In the genomic region with DNA sequence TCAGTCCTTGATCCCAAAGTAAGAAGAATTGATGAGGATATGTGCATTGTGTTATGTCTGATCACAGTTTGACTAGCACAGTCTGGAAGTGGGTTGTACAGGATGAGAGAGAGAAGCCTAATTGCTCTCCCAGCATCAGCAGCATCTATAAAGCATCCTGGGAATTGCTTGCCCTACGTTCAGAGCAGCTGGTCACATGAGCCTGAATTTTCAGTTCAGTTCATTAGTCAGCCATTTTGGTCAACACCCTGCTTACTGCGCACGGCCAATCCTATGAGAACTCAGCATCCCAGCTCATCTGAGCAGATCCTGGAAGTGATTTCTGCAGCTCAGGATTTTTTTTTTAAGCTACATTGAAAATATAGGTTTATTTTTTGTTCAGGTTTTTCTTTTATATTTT, we compare ENCODE assay signal across 8 cellular contexts. TPM values are rescaled to one million over a fixed set of nuclear protein-coding genes. Genes with fewer than 3 reads are reported as not detected.
DNase-seq lines count a peak whose midpoint lies in the region; ATAC-seq and TF ChIP-seq lines count a peak whose summit lies in the region.

Gene RUFY3, plus strand, starts transcription at position 218 of the 400 bp plus-strand sequence. CDS start 610 bp downstream, outside the sequence.

- peak within 1 kb of the TSS; percentile 94 for H3K9ac ChIP-seq in endocrine pancreas (ENCODE audit: control insufficient read depth, insufficient read depth, low read length)

- DNase-seq in AG08396 (ENCODE audit: low spot score): peak; percentile 83
- no peak for DNase-seq in HT-29 (ENCODE audit: low spot score)
- no peak for DNase-seq in RWPE2 (ENCODE audit: low spot score)
- peak; percentile 91 for DNase-seq in midbrain (lab: John Stamatoyannopoulos, UW)
- peak; percentile 20 to 61 for DNase-seq in tibial nerve (ENCODE audit: low spot score in 2 of 2)

- H3K27ac ChIP-seq in RWPE2 (ENCODE audit: poor library complexity, severe bottlenecking) (no peak within 1 kb of the TSS), tibial nerve (peak within 1 kb of the TSS; percentile 13 to 83 (median 64))

- H3K36me3 ChIP-seq in RWPE2 (ENCODE audit: low read depth) (0 out of 2 replicates have a peak, but pooled peaks cover 4% of the 10 kb centered on the region), endocrine pancreas (ENCODE audit: control insufficient read depth, insufficient read depth, low read length) (peaks cover 2% of the 10 kb centered on the region), tibial nerve (peaks cover 0 to 5% (median 0%) of the 10 kb centered on the region in 3 donors)

- ATAC-seq in RWPE2 (ENCODE audit: low read depth) (peak; percentile 87), GM18517 (IDR thresholded peaks at IDR 0.05; ENCODE audit: unreplicated experiment) (no peak), HG02588 (IDR thresholded peaks at IDR 0.05; ENCODE audit: unreplicated experiment) (no peak)

- TF ChIP-seq CTCF in RWPE2 (IDR thresholded peaks at IDR 0.05; ENCODE audit: poor library complexity, severe bottlenecking) (no peak), tibial nerve (IDR thresholded peaks at IDR 0.05) (no peak)

- H3K27me3 ChIP-seq in RWPE2 (ENCODE audit: insufficient read depth, poor library complexity, severe bottlenecking): no peaks in the 10 kb centered on the region
- no peaks in the 10 kb centered on the region for H3K27me3 ChIP-seq in endocrine pancreas (ENCODE audit: control insufficient read depth, insufficient read depth, low read length)
- no peaks in the 10 kb centered on the region for H3K27me3 ChIP-seq in tibial nerve

- H3K4me1 ChIP-seq in RWPE2 (ENCODE audit: insufficient read depth, poor library complexity, severe bottlenecking) (peaks cover 11% of the 10 kb centered on the region), endocrine pancreas (ENCODE audit: control insufficient read depth, insufficient read depth, low read length) (peaks cover 18% of the 10 kb centered on the region), tibial nerve (peaks cover 0 to 36% (median 0%) of the 10 kb centered on the region in 4 donors)

- 22 to 30% methylated on average over 3 of the region's 3 CpGs for WGBS in tibial nerve, 2 donors

- peak in 1 of 2 donors; percentile 70 for TF ChIP-seq EP300 in tibial nerve (IDR thresholded peaks at IDR 0.05)

- H3K9me3 ChIP-seq in RWPE2 (ENCODE audit: severe bottlenecking) (no peaks in the 10 kb centered on the region), endocrine pancreas (ENCODE audit: control insufficient read depth, low read length) (no peaks in the 10 kb centered on the region), tibial nerve (no peaks in the 10 kb centered on the region)

- TF ChIP-seq POLR2A in tibial nerve (IDR thresholded peaks at IDR 0.05): no peak

- H3K4me3 ChIP-seq in RWPE2 (ENCODE audit: severe bottlenecking): peak within 1 kb of the TSS; percentile 22
- H3K4me3 ChIP-seq in endocrine pancreas (ENCODE audit: control insufficient read depth, insufficient read depth, low read length): peak within 1 kb of the TSS; percentile 97
- peak within 1 kb of the TSS; percentile 19 to 48 (median 34) for H3K4me3 ChIP-seq in tibial nerve

RNA-seq across cellular contexts. Expression of gene RUFY3, which starts in this region (rescaled TPM):
- total RNA-seq in HT-29 (2014; rRNA removed; shearing (Covaris generic)): 15.0 and 18.7 TPM in 2 replicates
- 100 to 1,000 TPM in 1 of 4 donors, 10 to 100 TPM in 3; 84.5 to 124 (median 88.8) TPM for total RNA-seq in tibial nerve

Comparison
In these comparisons a context has a peak if more than half of its experiments do, and no peak if none do; other contexts are left out.
1. DNase-seq: peak in AG08396 (single experiment), midbrain (single experiment) and tibial nerve (2 of 2); none in HT-29 (single experiment) and RWPE2 (single experiment).
2. H3K4me3 ChIP-seq: peak in every context shown above with its lines; median percentile 97 in endocrine pancreas; 34 in tibial nerve; 22 in RWPE2.